ENCODE assay signal across 7 cellular contexts in genomic region chr5:102742215-102742614, GRCh38.
"Had no signal": no experiment of that assay in that cellular context is flagged by ENCODE, and none has a peak within 500 bp of the region (broad histone marks: within the 10 kb centered on the region; RNA-seq: fewer than 3 reads in every experiment).

No MANE protein-coding gene starts in this region.

- DNase-seq: GOT3, H7, HFFc6, IMR-90 had no signal

- H3K27ac ChIP-seq: HL-60 had no signal

- H3K4me3 Mint-ChIP-seq: HFFc6 had no signal

- H3K4me3 ChIP-seq: HAP-1, K562 had no signal

- H3K9me3 ChIP-seq: HAP-1 had no signal

- H3K4me1 ChIP-seq: HAP-1 had no signal

- H3K9me3 Mint-ChIP-seq: HFFc6 had no signal

- H3K27ac Mint-ChIP-seq: HFFc6 had no signal

- H3K36me3 ChIP-seq: HAP-1 had no signal
